In the genomic region with DNA sequence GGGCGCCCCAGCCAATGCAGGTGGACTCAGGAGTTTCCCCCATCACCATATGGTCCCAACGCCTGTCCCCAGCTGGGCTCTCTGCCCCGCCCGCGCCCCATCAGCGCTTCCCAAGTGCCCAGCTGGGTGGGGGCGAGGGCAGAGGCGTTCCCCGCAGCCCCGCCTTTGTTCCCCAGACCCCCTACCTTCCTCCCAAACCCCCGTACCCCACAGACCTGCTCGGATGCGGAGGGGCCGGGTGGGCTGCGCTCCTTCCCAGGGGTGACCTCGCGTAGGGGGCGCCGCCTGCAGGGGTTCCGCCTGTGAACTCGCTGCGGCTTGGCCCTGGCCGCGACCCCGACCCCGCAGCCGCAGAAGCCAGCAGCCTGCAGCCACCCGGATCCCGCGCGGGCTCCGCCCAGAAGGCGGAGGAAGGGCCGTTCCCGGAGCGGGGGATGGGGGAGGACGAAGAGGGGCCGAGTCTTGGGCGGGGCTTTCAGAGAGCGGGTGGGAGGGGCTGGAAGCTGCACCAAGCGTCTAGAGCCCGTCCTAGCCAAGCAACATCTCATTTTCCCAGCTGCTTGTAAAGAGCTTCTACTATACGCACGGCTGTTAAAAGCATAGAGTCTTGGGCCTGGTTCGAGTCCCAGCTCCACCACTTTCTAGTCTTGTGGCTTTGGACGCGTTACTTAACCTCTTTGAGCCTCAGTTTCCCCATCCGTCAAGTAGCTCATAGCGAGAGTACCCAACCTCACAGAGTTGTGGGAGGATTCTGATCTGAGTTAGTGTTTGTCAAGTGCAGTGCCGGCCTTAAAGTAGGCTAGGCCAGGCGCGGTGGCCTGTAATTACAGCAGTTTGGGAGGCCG, we compare ENCODE assay signal across 1 cellular context.
TF ChIP-seq lines count a peak whose summit lies in the region.

A gene with protein sequence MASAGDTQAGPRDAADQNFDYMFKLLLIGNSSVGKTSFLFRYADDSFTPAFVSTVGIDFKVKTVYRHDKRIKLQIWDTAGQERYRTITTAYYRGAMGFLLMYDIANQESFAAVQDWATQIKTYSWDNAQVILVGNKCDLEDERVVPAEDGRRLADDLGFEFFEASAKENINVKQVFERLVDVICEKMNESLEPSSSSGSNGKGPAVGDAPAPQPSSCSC (minus strand): TSS at position 404 of the 845 bp plus-strand sequence. CDS start 2,258 bp downstream, outside the sequence.

TF ChIP-seq in SK-N-SH, 30 proteins besides CTCF, POLR2A, EP300 and RAD21 (continued from another document):
- TF ChIP-seq, protein P1, sequence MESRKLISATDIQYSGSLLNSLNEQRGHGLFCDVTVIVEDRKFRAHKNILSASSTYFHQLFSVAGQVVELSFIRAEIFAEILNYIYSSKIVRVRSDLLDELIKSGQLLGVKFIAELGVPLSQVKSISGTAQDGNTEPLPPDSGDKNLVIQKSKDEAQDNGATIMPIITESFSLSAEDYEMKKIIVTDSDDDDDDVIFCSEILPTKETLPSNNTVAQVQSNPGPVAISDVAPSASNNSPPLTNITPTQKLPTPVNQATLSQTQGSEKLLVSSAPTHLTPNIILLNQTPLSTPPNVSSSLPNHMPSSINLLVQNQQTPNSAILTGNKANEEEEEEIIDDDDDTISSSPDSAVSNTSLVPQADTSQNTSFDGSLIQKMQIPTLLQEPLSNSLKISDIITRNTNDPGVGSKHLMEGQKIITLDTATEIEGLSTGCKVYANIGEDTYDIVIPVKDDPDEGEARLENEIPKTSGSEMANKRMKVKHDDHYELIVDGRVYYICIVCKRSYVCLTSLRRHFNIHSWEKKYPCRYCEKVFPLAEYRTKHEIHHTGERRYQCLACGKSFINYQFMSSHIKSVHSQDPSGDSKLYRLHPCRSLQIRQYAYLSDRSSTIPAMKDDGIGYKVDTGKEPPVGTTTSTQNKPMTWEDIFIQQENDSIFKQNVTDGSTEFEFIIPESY (IDR thresholded peaks at IDR 0.05; ENCODE audit: borderline replicate concordance, low read depth), result no peak
- TF ChIP-seq RCOR1 (IDR thresholded peaks at IDR 0.05; ENCODE audit: low read length) (peak; percentile 37; the same call in 1 of the 2 replicates), SIN3A (IDR thresholded peaks at IDR 0.05; ENCODE audit: borderline replicate concordance, low read depth, low read length) (peak; percentile 17; the same call in 1 of the 2 replicates), CHD2 (IDR thresholded peaks at IDR 0.05; ENCODE audit: low read length, partially characterized antibody) (peak; percentile 85), FOXM1 (IDR thresholded peaks at IDR 0.05; ENCODE audit: low read depth) (no peak), POLR2AphosphoS5 (IDR thresholded peaks at IDR 0.05; ENCODE audit: low read depth, low read length) (peak; percentile 75), GATA2 (CRISPR knock-in tag; IDR thresholded peaks at IDR 0.05) (no peak)
